Comparison of ENCODE assay signal across 10 cellular contexts in the genomic region with DNA sequence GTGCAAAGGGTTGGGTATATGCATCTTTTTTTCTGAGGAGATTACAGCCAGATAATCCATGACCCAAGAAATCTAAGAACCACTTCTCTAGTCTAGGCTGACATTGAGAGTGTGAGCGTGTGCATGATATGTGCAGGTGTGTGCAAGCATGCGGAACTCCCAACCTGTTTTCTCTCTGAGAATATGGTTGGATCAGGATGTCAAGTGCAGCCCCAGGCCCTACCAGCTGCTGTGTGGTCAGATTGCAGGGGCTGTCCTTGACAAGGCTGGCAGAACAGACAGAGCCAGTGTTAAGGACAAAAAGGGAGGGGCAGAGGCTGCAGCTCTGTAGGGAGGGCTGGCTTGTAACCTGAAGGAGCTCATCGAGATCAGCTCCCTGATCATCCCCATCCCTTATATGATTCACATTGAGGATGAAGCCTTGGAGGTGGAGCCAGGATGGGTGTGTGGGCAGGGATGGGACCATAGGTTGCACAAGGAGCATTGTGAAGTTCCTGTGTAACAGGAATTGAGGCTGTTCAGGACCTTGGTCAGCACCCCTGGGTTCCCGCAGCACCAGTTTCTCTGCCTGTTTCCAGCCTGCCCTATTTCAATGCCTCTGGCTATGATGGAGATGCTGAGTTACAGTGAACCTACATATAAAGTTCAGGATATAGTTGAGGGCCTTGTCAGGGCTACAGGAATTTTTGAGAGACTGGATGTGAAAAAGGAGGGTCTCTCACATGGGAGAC. TPM values are rescaled to one million over a fixed set of nuclear protein-coding genes. Genes with fewer than 3 reads are reported as not detected.
DNase-seq lines count a peak whose midpoint lies in the region; ATAC-seq, FAIRE-seq and TF ChIP-seq lines count a peak whose summit lies in the region.
"Had no signal": no experiment of that assay in that cellular context is flagged by ENCODE, and none has a peak within 500 bp of the region (broad histone marks: within the 10 kb centered on the region; RNA-seq: fewer than 3 reads in every experiment).

No MANE protein-coding gene starts in this region.

- H3K27me3 ChIP-seq in thyroid gland = no peaks in the 10 kb centered on the region

- H3K4me3 ChIP-seq in thyroid gland (replicated peaks in 1 of 3) (no peak overlapping the region), kidney (ENCODE audit: low read length in 2 of 2) (no peak overlapping the region)

- no peaks in the 10 kb centered on the region for H3K36me3 ChIP-seq in thyroid gland
- H3K36me3 ChIP-seq in kidney (ENCODE audit: control insufficient read depth in 1 of 2, insufficient read depth in 2 of 2, low read length in 2 of 2) = no peaks in the 10 kb centered on the region

- DNase-seq in NCI-H1092 treated with DMSO at 0.1 percent for 48 hours (lab: John Stamatoyannopoulos, UW) (peak; percentile 20), NCI-H1092 (lab: John Stamatoyannopoulos, UW) (no peak), NCI-H128 (lab: John Stamatoyannopoulos, UW; ENCODE audit: unreplicated experiment) (peak; percentile 42), hepatic stellate cell (ENCODE audit: low spot score) (peak; percentile 75), thyroid gland (peak; percentile 40 to 60), kidney (no peak)
- peak; percentile 84 for DNase-seq in activated CD4-positive, alpha-beta T cell treated with anti-CD3 and anti-CD28 coated beads, Interleukin-2, amount 10 ng/mL, durations not matched to agents 24 days and 14 days
- DNase-seq in natural killer cell treated with Interleukin-12 subunit alpha and Interleukin-12 subunit beta and Interleukin-15 and Interleukin-18, amount 100 ng/mL, for 72 hours (ENCODE audit: low spot score) = no peak

- H3K27me3 Mint-ChIP-seq in activated CD4-positive, alpha-beta T cell treated with anti-CD3 and anti-CD28 coated beads, Interleukin-2, amount 10 ng/mL, durations not matched to agents 24 days and 14 days = peaks cover 9% of the 10 kb centered on the region
- peaks cover 36 to 39% of the 10 kb centered on the region in 2 donors for H3K27me3 Mint-ChIP-seq in natural killer cell treated with Interleukin-12 subunit alpha and Interleukin-12 subunit beta and Interleukin-15 and Interleukin-18, amount 100 ng/mL, for 72 hours

- no peak for ATAC-seq in natural killer cell treated with Interleukin-12 subunit alpha and Interleukin-12 subunit beta and Interleukin-15 and Interleukin-18, amount 100 ng/mL, for 72 hours
- ATAC-seq: stimulated activated effector memory CD8-positive, alpha-beta T cell treated with anti-CD3 and anti-CD28 coated beads, Interleukin-12 subunit alpha, Interleukin-12 subunit beta, amount 100 ng/mL, for 72 hours had no signal

- H3K9me3 Mint-ChIP-seq in activated CD4-positive, alpha-beta T cell treated with anti-CD3 and anti-CD28 coated beads, Interleukin-2, amount 10 ng/mL, durations not matched to agents 24 days and 14 days = no peaks in the 10 kb centered on the region
- H3K9me3 Mint-ChIP-seq in natural killer cell treated with Interleukin-12 subunit alpha and Interleukin-12 subunit beta and Interleukin-15 and Interleukin-18, amount 100 ng/mL, for 72 hours = no peaks in the 10 kb centered on the region
- H3K9me3 Mint-ChIP-seq: stimulated activated effector memory CD8-positive, alpha-beta T cell treated with anti-CD3 and anti-CD28 coated beads, Interleukin-12 subunit alpha, Interleukin-12 subunit beta, amount 100 ng/mL, for 72 hours had no signal

- no peak overlapping the region for H3K27ac ChIP-seq in thyroid gland
- no peak overlapping the region for H3K27ac ChIP-seq in kidney (ENCODE audit: low read depth in 2 of 2, low read length in 2 of 2)

- TF ChIP-seq POLR2A in thyroid gland (IDR thresholded peaks at IDR 0.05) = no peak

- H3K27ac Mint-ChIP-seq in activated CD4-positive, alpha-beta T cell treated with anti-CD3 and anti-CD28 coated beads, Interleukin-2, amount 10 ng/mL, durations not matched to agents 24 days and 14 days = no peak overlapping the region
- H3K27ac Mint-ChIP-seq in natural killer cell treated with Interleukin-12 subunit alpha and Interleukin-12 subunit beta and Interleukin-15 and Interleukin-18, amount 100 ng/mL, for 72 hours = no peak overlapping the region
- H3K27ac Mint-ChIP-seq: stimulated activated effector memory CD8-positive, alpha-beta T cell treated with anti-CD3 and anti-CD28 coated beads, Interleukin-12 subunit alpha, Interleukin-12 subunit beta, amount 100 ng/mL, for 72 hours had no signal

- 23 to 44% methylated on average over 4 of the region's 4 CpGs for WGBS in thyroid gland, 2 donors

- H3K9me3 ChIP-seq in thyroid gland (no peaks in the 10 kb centered on the region), kidney (ENCODE audit: control insufficient read depth in 1 of 2, low read length in 2 of 2) (no peaks in the 10 kb centered on the region)

- H3K9ac ChIP-seq in kidney (ENCODE audit: low read length in 2 of 2) = no peak overlapping the region

- H3K4me1 ChIP-seq in thyroid gland = no peaks in the 10 kb centered on the region
- no peaks in the 10 kb centered on the region for H3K4me1 ChIP-seq in kidney (ENCODE audit: control insufficient read depth in 1 of 2, insufficient read depth in 1 of 2, low read depth in 1 of 2, low read length in 2 of 2)

- intact Hi-C loops in activated CD4-positive, alpha-beta T cell treated with anti-CD3 and anti-CD28 coated beads, Interleukin-2, amount 10 ng/mL, durations not matched to agents 24 days and 14 days (cut with micrococcal nuclease) = loop anchor here (5.0 kb wide), 1 partner anchor 33 kb away; no protein-coding TSS in a partner anchor
- intact Hi-C loops in thyroid gland (cut with DNase I) = no loop called here
- intact Hi-C loops in kidney (cut with DNase I) = no loop called here

- FAIRE-seq in kidney (lab: Jason Lieb, UNC) = no peak
- FAIRE-seq: A204.1 had no signal

- H3K4me3 Mint-ChIP-seq in activated CD4-positive, alpha-beta T cell treated with anti-CD3 and anti-CD28 coated beads, Interleukin-2, amount 10 ng/mL, durations not matched to agents 24 days and 14 days = no peak overlapping the region
- no peak overlapping the region for H3K4me3 Mint-ChIP-seq in natural killer cell treated with Interleukin-12 subunit alpha and Interleukin-12 subunit beta and Interleukin-15 and Interleukin-18, amount 100 ng/mL, for 72 hours
- H3K4me3 Mint-ChIP-seq: stimulated activated effector memory CD8-positive, alpha-beta T cell treated with anti-CD3 and anti-CD28 coated beads, Interleukin-12 subunit alpha, Interleukin-12 subunit beta, amount 100 ng/mL, for 72 hours had no signal

- no peaks in the 10 kb centered on the region for H3K36me3 Mint-ChIP-seq in activated CD4-positive, alpha-beta T cell treated with anti-CD3 and anti-CD28 coated beads, Interleukin-2, amount 10 ng/mL, durations not matched to agents 24 days and 14 days (ENCODE audit: low read depth)
- H3K36me3 Mint-ChIP-seq in natural killer cell treated with Interleukin-12 subunit alpha and Interleukin-12 subunit beta and Interleukin-15 and Interleukin-18, amount 100 ng/mL, for 72 hours = no peaks in the 10 kb centered on the region
- H3K36me3 Mint-ChIP-seq: stimulated activated effector memory CD8-positive, alpha-beta T cell treated with anti-CD3 and anti-CD28 coated beads, Interleukin-12 subunit alpha, Interleukin-12 subunit beta, amount 100 ng/mL, for 72 hours had no signal

- TF ChIP-seq CTCF in thyroid gland (IDR thresholded peaks at IDR 0.05) (no peak), kidney (IDR thresholded peaks at IDR 0.05; ENCODE audit: borderline replicate concordance, extremely low read depth, insufficient read depth) (no peak)

- no peaks in the 10 kb centered on the region for H3K4me1 Mint-ChIP-seq in activated CD4-positive, alpha-beta T cell treated with anti-CD3 and anti-CD28 coated beads, Interleukin-2, amount 10 ng/mL, durations not matched to agents 24 days and 14 days
- H3K4me1 Mint-ChIP-seq in natural killer cell treated with Interleukin-12 subunit alpha and Interleukin-12 subunit beta and Interleukin-15 and Interleukin-18, amount 100 ng/mL, for 72 hours (ENCODE audit: low read depth in 2 of 2) = no peaks in the 10 kb centered on the region
- H3K4me1 Mint-ChIP-seq: stimulated activated effector memory CD8-positive, alpha-beta T cell treated with anti-CD3 and anti-CD28 coated beads, Interleukin-12 subunit alpha, Interleukin-12 subunit beta, amount 100 ng/mL, for 72 hours had no signal

RNA-seq across cellular contexts. Expression of a gene that starts 52.6 kb away (rescaled TPM):
- total RNA-seq in activated CD4-positive, alpha-beta T cell treated with anti-CD3 and anti-CD28 coated beads, Interleukin-2, amount 10 ng/mL, durations not matched to agents 24 days and 14 days = 9.2 and 10.9 TPM in 2 replicates
- 10 to 100 TPM in 1 of 4 donors, 1 to 10 TPM in 3; 5.4 to 11.7 (median 8.3) TPM for total RNA-seq in thyroid gland
- 19.8 TPM for total RNA-seq in kidney
- 7.2 TPM for polyA plus RNA-seq in kidney (ENCODE audit: insufficient read depth, low read depth, low replicate concordance)
- 10 to 100 TPM; 17.5 to 22.6 TPM for total RNA-seq in natural killer cell treated with Interleukin-12 subunit alpha and Interleukin-12 subunit beta and Interleukin-15 and Interleukin-18, amount 100 ng/mL, for 72 hours

Comparison
In these comparisons a context has a peak if more than half of its experiments do, and no peak if none do; other contexts are left out.
1. DNase-seq: peak in NCI-H1092 treated with DMSO at 0.1 percent for 48 hours (single experiment), NCI-H128 (single experiment), activated CD4-positive, alpha-beta T cell treated with anti-CD3 and anti-CD28 coated beads, Interleukin-2, amount 10 ng/mL, durations not matched to agents 24 days and 14 days (single experiment), hepatic stellate cell (single experiment) and thyroid gland (2 of 2); none in NCI-H1092 (single experiment), kidney (single experiment) and natural killer cell treated with Interleukin-12 subunit alpha and Interleukin-12 subunit beta and Interleukin-15 and Interleukin-18, amount 100 ng/mL, for 72 hours (single experiment).